10 cellular contexts compared by ENCODE assay signal in the genomic region with DNA sequence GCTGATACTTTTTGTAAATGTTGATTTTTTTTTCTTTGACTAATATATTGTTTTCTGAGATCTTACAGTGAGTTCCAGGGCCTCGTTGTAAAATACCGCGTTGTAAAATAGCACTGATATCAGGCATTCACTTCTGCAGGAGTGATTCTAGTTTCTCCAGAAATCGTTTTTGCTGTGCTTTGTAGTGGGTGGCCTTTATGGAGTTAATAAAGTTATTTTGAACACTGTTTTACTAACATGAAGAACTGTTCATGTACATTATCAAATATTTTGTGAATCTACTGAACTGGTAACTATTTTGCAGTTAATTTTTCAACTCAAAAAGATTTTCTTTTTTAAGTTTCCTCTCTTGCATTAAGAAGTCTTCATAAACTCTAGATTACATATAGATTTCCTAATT. TPM values are rescaled to one million over a fixed set of nuclear protein-coding genes. Genes with fewer than 3 reads are reported as not detected.
DNase-seq lines count a peak whose midpoint lies in the region; ATAC-seq and TF ChIP-seq lines count a peak whose summit lies in the region.
"Had no signal": no experiment of that assay in that cellular context is flagged by ENCODE, and none has a peak within 500 bp of the region (broad histone marks: within the 10 kb centered on the region; RNA-seq: fewer than 3 reads in every experiment).

No MANE protein-coding gene starts in this region.

- no peaks in the 10 kb centered on the region for H3F3A ChIP-seq in smooth muscle cell (ENCODE audit: low read depth)

- peak overlapping the region; percentile 87 for H3K27ac ChIP-seq in Panc1 (ENCODE audit: low read length)
- no peak overlapping the region for H3K27ac ChIP-seq in smooth muscle cell (ENCODE audit: low read depth)

- CTCF ChIA-PET in Panc1 (lab: Charles Lee), result no interaction called here

- BruUV-seq in Panc1 (replicated peaks; lab: Mats Ljungman, UMichigan), result TSS peak; percentile 71

- H3K27ac Mint-ChIP-seq in endothelial cell (ENCODE audit: unreplicated experiment), result peak overlapping the region; percentile 81

- H3K4me2 ChIP-seq in smooth muscle cell, result peak overlapping the region; percentile 96

- in situ Hi-C loops in Panc1 (cut with HindIII; ENCODE audit: low pct_unique_long_range_greater_than_20kb, low sequenced_read_pairs), result no loop called here

- DNase-seq in activated T-cell treated with anti-CD3 and anti-CD28 coated beads, Interleukin-2, amount 50 U/mL, for 4 hours, result no peak
- no peak for DNase-seq in activated T-cell treated with anti-CD3 and anti-CD28 coated beads, Interleukin-2, amount 50 U/mL, for 48 hours
- DNase-seq in Panc1 (ENCODE audit: low read depth, low spot score), result no peak
- DNase-seq in endothelial cell (ENCODE audit: low spot score), result no peak
- DNase-seq in smooth muscle cell (lab: John Stamatoyannopoulos, UW; ENCODE audit: unreplicated experiment), result no peak
- DNase-seq in COR-L47 (lab: John Stamatoyannopoulos, UW), result no peak
- DNase-seq in SKM-1 (lab: John Stamatoyannopoulos, UW; ENCODE audit: unreplicated experiment), result no peak
- DNase-seq: AML-193, NCI-H2171 treated with DMSO at 0.1 percent for 48 hours had no signal

- peaks cover 22% of the 10 kb centered on the region for H3K36me3 Mint-ChIP-seq in activated T-cell treated with anti-CD3 and anti-CD28 coated beads, Interleukin-2, amount 50 U/mL, for 4 hours (ENCODE audit: insufficient read depth)
- H3K36me3 Mint-ChIP-seq in endothelial cell (ENCODE audit: low read depth, unreplicated experiment), result peaks cover 11% of the 10 kb centered on the region

- peak overlapping the region; percentile 91 for H3K9ac ChIP-seq in smooth muscle cell (ENCODE audit: low read depth)

- H3K27me3 ChIP-seq in Panc1 (ENCODE audit: control insufficient read depth, insufficient read depth, low read length) (no peaks in the 10 kb centered on the region), smooth muscle cell (ENCODE audit: low read depth) (no peaks in the 10 kb centered on the region)

- peaks cover 33% of the 10 kb centered on the region for H3K4me1 Mint-ChIP-seq in activated T-cell treated with anti-CD3 and anti-CD28 coated beads, Interleukin-2, amount 50 U/mL, for 4 hours (ENCODE audit: low read depth)
- H3K4me1 Mint-ChIP-seq in endothelial cell (ENCODE audit: unreplicated experiment), result peaks cover 4% of the 10 kb centered on the region

- peaks cover 10% of the 10 kb centered on the region for H3K9me3 Mint-ChIP-seq in activated T-cell treated with anti-CD3 and anti-CD28 coated beads, Interleukin-2, amount 50 U/mL, for 4 hours
- H3K9me3 Mint-ChIP-seq in endothelial cell (ENCODE audit: unreplicated experiment), result peaks cover 7% of the 10 kb centered on the region

- H4K20me1 ChIP-seq in smooth muscle cell (ENCODE audit: low read depth), result no peaks in the 10 kb centered on the region

- WGBS in smooth muscle cell (ENCODE audit: low lambda C conversion rate), result 91% methylated on average over 4 of the region's 4 CpGs

- H3K27me3 Mint-ChIP-seq in activated T-cell treated with anti-CD3 and anti-CD28 coated beads, Interleukin-2, amount 50 U/mL, for 4 hours (ENCODE audit: low read depth), result no peaks in the 10 kb centered on the region
- no peaks in the 10 kb centered on the region for H3K27me3 Mint-ChIP-seq in endothelial cell (ENCODE audit: unreplicated experiment)

- no peak for TF ChIP-seq CTCF in Panc1 (IDR thresholded peaks at IDR 0.05)
- TF ChIP-seq CTCF in endothelial cell (IDR thresholded peaks at IDR 0.05; ENCODE audit: unreplicated experiment), result no peak
- no peak for TF ChIP-seq CTCF in smooth muscle cell (IDR thresholded peaks at IDR 0.05; ENCODE audit: borderline replicate concordance, insufficient read depth, poor library complexity, severe bottlenecking)

- H3K4me3 ChIP-seq in Panc1 (ENCODE audit: low read depth in 2 of 2, low read length in 2 of 2) (peak overlapping the region; percentile 80 to 86), smooth muscle cell (peak overlapping the region; percentile 76)

- no peaks in the 10 kb centered on the region for H3K36me3 ChIP-seq in Panc1 (ENCODE audit: control insufficient read depth, insufficient read depth, low read length)
- peaks cover 11% of the 10 kb centered on the region for H3K36me3 ChIP-seq in smooth muscle cell (ENCODE audit: low read depth)

- H3K4me3 Mint-ChIP-seq in activated T-cell treated with anti-CD3 and anti-CD28 coated beads, Interleukin-2, amount 50 U/mL, for 4 hours, result peak overlapping the region; percentile 96
- H3K4me3 Mint-ChIP-seq in endothelial cell (ENCODE audit: unreplicated experiment), result peak overlapping the region; percentile 93

- H3K4me1 ChIP-seq in Panc1 (ENCODE audit: control insufficient read depth, insufficient read depth, low read length) (peaks cover 6% of the 10 kb centered on the region; the same call in 1 of the 2 replicates), smooth muscle cell (ENCODE audit: low read depth) (peaks cover 7% of the 10 kb centered on the region)

- peaks cover 29% of the 10 kb centered on the region for H3K79me2 ChIP-seq in smooth muscle cell (ENCODE audit: low read depth)

- H3K9me3 ChIP-seq in Panc1 (ENCODE audit: control insufficient read depth, insufficient read depth, low read depth, low read length) (peaks cover 8% of the 10 kb centered on the region), smooth muscle cell (replicated peaks; ENCODE audit: low read depth) (peaks cover 3% of the 10 kb centered on the region)

- no peak overlapping the region for H2AFZ ChIP-seq in smooth muscle cell (ENCODE audit: low read depth)

- POLR2A ChIA-PET in Panc1 (lab: Charles Lee), result no interaction called here

- intact Hi-C loops in Panc1 (cut with micrococcal nuclease; ENCODE audit: unreplicated experiment), result loop anchor here (10.0 kb wide), 1 partner anchor 112 kb away; a partner anchor contains a TSS

- ATAC-seq in activated T-cell treated with anti-CD3 and anti-CD28 coated beads, Interleukin-2, amount 50 U/mL, for 4 hours, result no peak
- ATAC-seq in Panc1, result no peak
- ATAC-seq in GM21367 (IDR thresholded peaks at IDR 0.05; ENCODE audit: unreplicated experiment), result no peak

RNA-seq across cellular contexts. Expression of a gene that starts 1.0 kb away (rescaled TPM):
- 10 to 100 TPM; 17.9 to 26.5 (median 21.9) TPM for total RNA-seq in activated T-cell treated with anti-CD3 and anti-CD28 coated beads, Interleukin-2, amount 50 U/mL, for 4 hours
- total RNA-seq in Panc1 (2021; ENCODE audit: unreplicated experiment), result 10.5 TPM
- 4.8 TPM for polyA plus RNA-seq in Panc1 (2012; ENCODE audit: insufficient read length)
- 20.9 TPM for total RNA-seq in endothelial cell (ENCODE audit: unreplicated experiment)
- 19.6 and 56.6 TPM in 2 replicates for total RNA-seq in smooth muscle cell
- 8.9 and 11.5 TPM in 2 replicates for polyA plus RNA-seq in smooth muscle cell
